Comparison of ENCODE assay signal across 8 cellular contexts in the genomic region with DNA sequence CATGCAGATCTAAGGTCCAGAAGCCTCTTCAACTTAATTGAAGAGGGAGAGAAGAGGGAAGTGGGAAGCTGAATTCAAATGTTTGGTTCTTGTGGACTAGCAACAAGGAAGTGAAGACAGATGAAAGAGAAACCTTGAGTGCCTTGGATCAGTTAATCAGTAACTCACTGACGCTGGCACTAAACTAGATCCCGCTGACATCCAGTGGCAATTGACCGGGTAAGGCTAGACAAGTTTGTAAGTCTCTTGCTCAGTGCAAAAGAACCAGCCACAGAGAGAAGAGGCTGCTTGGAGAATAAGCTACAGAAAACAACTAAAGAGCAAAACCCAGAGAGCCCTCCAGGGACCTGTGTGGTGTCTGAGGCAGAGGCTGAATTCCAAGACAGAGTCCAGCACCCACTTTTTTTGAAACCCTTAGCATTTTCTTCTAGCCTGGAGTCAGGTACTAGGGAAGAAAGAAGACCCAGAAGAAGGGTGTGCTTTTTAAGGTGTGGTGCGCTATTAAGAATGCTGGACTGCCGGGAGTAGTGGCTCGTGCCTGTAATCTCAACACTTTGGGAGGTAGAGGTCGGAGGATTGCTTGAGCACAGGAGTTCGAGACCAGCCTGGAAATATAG. TPM values are rescaled to one million over a fixed set of nuclear protein-coding genes. Genes with fewer than 3 reads are reported as not detected.
DNase-seq lines count a peak whose midpoint lies in the region; ATAC-seq, FAIRE-seq and TF ChIP-seq lines count a peak whose summit lies in the region.

No MANE protein-coding gene starts in this region.

- H3K27ac ChIP-seq in HepG2 (ENCODE audit: extremely low read length, insufficient read depth, low read length), result peak overlapping the region; percentile 69

- H2AFZ ChIP-seq in HepG2 (ENCODE audit: low read length), result peak overlapping the region; percentile 15

- intact Hi-C loops in HepG2 (cut with micrococcal nuclease; ENCODE audit: unreplicated experiment), result loop anchor here (2.0 kb wide), 1 partner anchor 133 kb away; the partner anchor contains the start of gene GMPS

- H4K20me1 ChIP-seq in HepG2 (ENCODE audit: insufficient read depth, low read length), result no peaks in the 10 kb centered on the region

- TF ChIP-seq RAD21 in HepG2 (CRISPR knock-in tag; IDR thresholded peaks at IDR 0.05), result no peak

- 7% methylated on average over 8 of the region's 8 CpGs for WGBS in HepG2 (ENCODE audit: low lambda C conversion rate)

- no TSS peak for BruUV-seq in HepG2 (replicated peaks; lab: Mats Ljungman, UMichigan)

- TF ChIP-seq CTCF in GM13976 (IDR thresholded peaks at IDR 0.05; ENCODE audit: borderline replicate concordance, control extremely low read depth, extremely low read depth, insufficient read depth, missing control alignments) (no peak), HepG2 (CRISPR knock-in tag; IDR thresholded peaks at IDR 0.05) (0 out of 2 replicates have a peak, but pooled peaks have one; percentile 23)

- peak overlapping the region; percentile 51 to 60 (median 52) for H3K4me3 ChIP-seq in HepG2 (replicated peaks in 1 of 3; ENCODE audit: insufficient read depth in 1 of 3, low read depth in 2 of 3, low read length in 3 of 3)

- in situ Hi-C loops in GM13976 (cut with MboI; ENCODE audit: low sequenced_read_pairs, unreplicated experiment) (no loop called here), HepG2 (cut with HindIII; ENCODE audit: extremely low pct_ligation_motif_present, low pct_unique_long_range_greater_than_20kb) (no loop called here)

- H3K36me3 ChIP-seq in HepG2 (replicated peaks in 1 of 2; ENCODE audit: control insufficient read depth in 1 of 2, insufficient read depth in 2 of 2, low read length in 2 of 2), result no peaks in the 10 kb centered on the region

- peak; percentile 43 to 63; a peak in 3 of 4 replicates for TF ChIP-seq POLR2A in HepG2 (IDR thresholded peaks at IDR 0.05; ENCODE audit: insufficient read depth in 1 of 2, low read depth in 2 of 2, low read length in 2 of 2)

- DNase-seq in GM13976 (ENCODE audit: low spot score), result peak; percentile 35
- peak; percentile 88 for DNase-seq in MV-4-11 (lab: John Stamatoyannopoulos, UW)
- DNase-seq in HepG2 (ENCODE audit: low spot score), result peak; percentile 90
- no peak for DNase-seq in stimulated activated CD8-positive, alpha-beta memory T cell treated with anti-CD3 and anti-CD28 coated beads, Interleukin-4, amount 100 ng/mL, for 48 hours
- DNase-seq in mesenteric fat pad (ENCODE audit: low spot score), result no peak
- DNase-seq in DMS 273 treated with DMSO at 0.1 percent for 48 hours (lab: John Stamatoyannopoulos, UW), result no peak
- DNase-seq in activated gamma-delta T cell (lab: John Stamatoyannopoulos, UW), result no peak

- CTCF ChIA-PET in HepG2 (lab: Yijun Ruan, JAX; ENCODE audit: low intra/inter-chr PET ratio, low total read pairs), result no interaction called here

- no peaks in the 10 kb centered on the region for H3K79me2 ChIP-seq in HepG2 (ENCODE audit: insufficient read depth, low read length)

- no peak for TF ChIP-seq EP300 in HepG2 (IDR thresholded peaks at IDR 0.05; ENCODE audit: low read depth in 2 of 2, low read length in 2 of 2)
- no peak for TF ChIP-seq EP300 in HepG2 (CRISPR knock-in tag; IDR thresholded peaks at IDR 0.05; ENCODE audit: borderline replicate concordance)

- peak; percentile 97 for FAIRE-seq in HepG2 (lab: Jason Lieb, UNC)

- H3K4me1 ChIP-seq in HepG2 (ENCODE audit: insufficient read depth, low read length), result peaks cover 39% of the 10 kb centered on the region

- POLR2A ChIA-PET in HepG2 (lab: Yijun Ruan, JAX), result interaction anchor here (0.6 to 2.9 kb wide), 9 partner anchors 9 to 132 kb away, joined by 3 to 12 read pairs (median 4); partner anchors contain the start of genes C3orf33 and SLC33A1

- H3K27me3 ChIP-seq in HepG2 (ENCODE audit: control insufficient read depth in 1 of 2, insufficient read depth in 2 of 2, low read length in 2 of 2), result no peaks in the 10 kb centered on the region; a peak in 1 of 5 replicates

- peak overlapping the region; percentile 89 for H3K4me2 ChIP-seq in HepG2 (ENCODE audit: low read depth, low read length)

- ATAC-seq in HG02588 (IDR thresholded peaks at IDR 0.05; ENCODE audit: unreplicated experiment), result peak; percentile 94
- peak; percentile 99 for ATAC-seq in HepG2

- H3K9ac ChIP-seq in HepG2 (ENCODE audit: insufficient read depth, low read depth, low read length), result peak overlapping the region; percentile 44

- no peaks in the 10 kb centered on the region for H3K9me3 ChIP-seq in HepG2 (ENCODE audit: low read length)

TF ChIP-seq in HepG2, 621 proteins besides CTCF, POLR2A, EP300 and RAD21 (continues in another document):
- TF ChIP-seq CBX5 (CRISPR knock-in tag; IDR thresholded peaks at IDR 0.05; ENCODE audit: borderline replicate concordance), result no peak
- no peak for TF ChIP-seq ZSCAN21 (CRISPR knock-in tag; IDR thresholded peaks at IDR 0.05; ENCODE audit: borderline replicate concordance)
- TF ChIP-seq ETV5 (CRISPR knock-in tag; IDR thresholded peaks at IDR 0.05; ENCODE audit: borderline replicate concordance), result no peak
- TF ChIP-seq ZNF264 (CRISPR knock-in tag; IDR thresholded peaks at IDR 0.05), result no peak
- TF ChIP-seq CBFB (CRISPR knock-in tag; IDR thresholded peaks at IDR 0.05), result no peak
- no peak for TF ChIP-seq DDIT3 (CRISPR knock-in tag; IDR thresholded peaks at IDR 0.05)
- no peak for TF ChIP-seq NFKBIZ (CRISPR knock-in tag; IDR thresholded peaks at IDR 0.05)
- peak; percentile 36; the same call in 1 of the 2 replicates for TF ChIP-seq MED1 (CRISPR knock-in tag; IDR thresholded peaks at IDR 0.05)
- TF ChIP-seq ZFY (CRISPR knock-in tag; IDR thresholded peaks at IDR 0.05), result no peak
- TF ChIP-seq, protein P1, sequence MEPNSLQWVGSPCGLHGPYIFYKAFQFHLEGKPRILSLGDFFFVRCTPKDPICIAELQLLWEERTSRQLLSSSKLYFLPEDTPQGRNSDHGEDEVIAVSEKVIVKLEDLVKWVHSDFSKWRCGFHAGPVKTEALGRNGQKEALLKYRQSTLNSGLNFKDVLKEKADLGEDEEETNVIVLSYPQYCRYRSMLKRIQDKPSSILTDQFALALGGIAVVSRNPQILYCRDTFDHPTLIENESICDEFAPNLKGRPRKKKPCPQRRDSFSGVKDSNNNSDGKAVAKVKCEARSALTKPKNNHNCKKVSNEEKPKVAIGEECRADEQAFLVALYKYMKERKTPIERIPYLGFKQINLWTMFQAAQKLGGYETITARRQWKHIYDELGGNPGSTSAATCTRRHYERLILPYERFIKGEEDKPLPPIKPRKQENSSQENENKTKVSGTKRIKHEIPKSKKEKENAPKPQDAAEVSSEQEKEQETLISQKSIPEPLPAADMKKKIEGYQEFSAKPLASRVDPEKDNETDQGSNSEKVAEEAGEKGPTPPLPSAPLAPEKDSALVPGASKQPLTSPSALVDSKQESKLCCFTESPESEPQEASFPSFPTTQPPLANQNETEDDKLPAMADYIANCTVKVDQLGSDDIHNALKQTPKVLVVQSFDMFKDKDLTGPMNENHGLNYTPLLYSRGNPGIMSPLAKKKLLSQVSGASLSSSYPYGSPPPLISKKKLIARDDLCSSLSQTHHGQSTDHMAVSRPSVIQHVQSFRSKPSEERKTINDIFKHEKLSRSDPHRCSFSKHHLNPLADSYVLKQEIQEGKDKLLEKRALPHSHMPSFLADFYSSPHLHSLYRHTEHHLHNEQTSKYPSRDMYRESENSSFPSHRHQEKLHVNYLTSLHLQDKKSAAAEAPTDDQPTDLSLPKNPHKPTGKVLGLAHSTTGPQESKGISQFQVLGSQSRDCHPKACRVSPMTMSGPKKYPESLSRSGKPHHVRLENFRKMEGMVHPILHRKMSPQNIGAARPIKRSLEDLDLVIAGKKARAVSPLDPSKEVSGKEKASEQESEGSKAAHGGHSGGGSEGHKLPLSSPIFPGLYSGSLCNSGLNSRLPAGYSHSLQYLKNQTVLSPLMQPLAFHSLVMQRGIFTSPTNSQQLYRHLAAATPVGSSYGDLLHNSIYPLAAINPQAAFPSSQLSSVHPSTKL (CRISPR knock-in tag; IDR thresholded peaks at IDR 0.05), result peak; percentile 54
- no peak for TF ChIP-seq NKX3-1 (CRISPR knock-in tag; IDR thresholded peaks at IDR 0.05)
- TF ChIP-seq ZFP36 (IDR thresholded peaks at IDR 0.05; ENCODE audit: borderline replicate concordance, low read depth, low read length, partially characterized antibody), result no peak
- no peak for TF ChIP-seq SP140L (CRISPR knock-in tag; IDR thresholded peaks at IDR 0.05; ENCODE audit: borderline replicate concordance)

RNA-seq across cellular contexts. Expression of gene PLCH1, which starts 6.9 kb away (rescaled TPM):
- total RNA-seq in HepG2 (2016; rRNA removed; fragmentation: Illumina TruSeq; extraction: Trizol) (3.0 and 4.4 TPM in 2 replicates), mesenteric fat pad (not detected)
- 0.81 and 0.97 TPM in 2 replicates for total RNA-seq in HepG2 (2016; cell fraction: cytosol; rRNA removed; fragmentation: Illumina TruSeq; extraction: Trizol; ENCODE audit: low read depth)
- total RNA-seq in HepG2 (2016; cell fraction: insoluble cytoplasmic fraction; rRNA removed; fragmentation: Illumina TruSeq; extraction: Trizol), result 2.8 and 4.1 TPM in 2 replicates
- total RNA-seq in HepG2 (2016; cell fraction: membrane; rRNA removed; fragmentation: Illumina TruSeq; extraction: Trizol), result 0.96 and 1.1 TPM in 2 replicates
- 5.1 and 5.3 TPM in 2 replicates for total RNA-seq in HepG2 (2016; cell fraction: nucleus; rRNA removed; fragmentation: Illumina TruSeq; extraction: Trizol)
- 1.2 and 2.0 TPM in 2 replicates for polyA plus RNA-seq in HepG2 (2011; rRNA removed)
- polyA plus RNA-seq in HepG2 (2011; cell fraction: cytosol; rRNA removed), result 1.1 and 1.3 TPM in 2 replicates
- 1.0 and 2.1 TPM in 2 replicates for polyA plus RNA-seq in HepG2 (2011; cell fraction: nucleus; rRNA removed)
- 1.0 and 1.7 TPM in 2 replicates for polyA plus RNA-seq in HepG2 (2012)
- 0.05 and 0.07 TPM in 2 replicates for polyA plus RNA-seq in HepG2 (2016; cell fraction: cytosol; fragmentation: Illumina TruSeq; extraction: Trizol; ENCODE audit: low read depth)
- polyA plus RNA-seq in HepG2 (2016; cell fraction: insoluble cytoplasmic fraction; fragmentation: Illumina TruSeq; extraction: Trizol; ENCODE audit: low read depth), result 2.0 and 2.5 TPM in 2 replicates
- 0.14 and 0.24 TPM in 2 replicates for polyA plus RNA-seq in HepG2 (2016; cell fraction: membrane; fragmentation: Illumina TruSeq; extraction: Trizol; ENCODE audit: low read depth)
- polyA plus RNA-seq in HepG2 (2016; cell fraction: nucleus; fragmentation: Illumina TruSeq; extraction: Trizol; ENCODE audit: insufficient read depth, low read depth), result 1.7 and 1.9 TPM in 2 replicates
- polyA minus RNA-seq in HepG2 (2011; rRNA and poly(A)+ RNA removed; ENCODE audit: low replicate concordance), result 0.07 and 4.3 TPM in 2 replicates
- 3.6 and 4.0 TPM in 2 replicates for polyA minus RNA-seq in HepG2 (2011; cell fraction: cytosol; rRNA and poly(A)+ RNA removed)
- polyA minus RNA-seq in HepG2 (2011; cell fraction: nucleus; rRNA and poly(A)+ RNA removed), result 10.0 and 12.9 TPM in 2 replicates

Comparison
In these comparisons a context has a peak if more than half of its experiments do, and no peak if none do; other contexts are left out.
1. DNase-seq: peak in GM13976 (single experiment), MV-4-11 (single experiment) and HepG2 (single experiment); none in stimulated activated CD8-positive, alpha-beta memory T cell treated with anti-CD3 and anti-CD28 coated beads, Interleukin-4, amount 100 ng/mL, for 48 hours (single experiment), mesenteric fat pad (single experiment), DMS 273 treated with DMSO at 0.1 percent for 48 hours (single experiment) and activated gamma-delta T cell (single experiment).